19 cellular contexts compared by ENCODE assay signal in the genomic region with DNA sequence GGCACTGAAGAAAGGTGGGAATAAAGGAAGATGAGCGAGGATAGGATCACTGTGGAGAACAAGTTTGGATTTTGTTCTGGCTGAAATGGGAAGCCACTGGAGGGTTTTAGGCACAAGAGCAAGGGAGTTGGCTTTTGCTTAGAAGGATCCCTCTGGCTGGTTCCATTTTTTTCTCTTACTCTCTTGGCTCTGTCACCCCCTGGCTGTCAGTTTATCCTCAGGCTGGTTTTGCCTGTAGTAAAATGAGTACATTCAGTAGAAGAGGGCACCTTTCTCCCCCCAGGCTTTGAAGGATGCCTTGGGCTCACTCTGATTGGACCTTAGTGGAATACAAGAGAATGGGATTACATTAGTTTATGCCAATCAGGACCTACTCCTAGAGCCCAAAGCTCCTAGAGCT. TPM values are rescaled to one million over a fixed set of nuclear protein-coding genes. Genes with fewer than 3 reads are reported as not detected.
DNase-seq lines count a peak whose midpoint lies in the region; ATAC-seq and TF ChIP-seq lines count a peak whose summit lies in the region.
"Had no signal": no experiment of that assay in that cellular context is flagged by ENCODE, and none has a peak within 500 bp of the region (broad histone marks: within the 10 kb centered on the region; RNA-seq: fewer than 3 reads in every experiment).

No MANE protein-coding gene starts in this region.

- peak in 2 of 4 donors; percentile 42 to 64 for ATAC-seq in psoas muscle
- ATAC-seq: lower lobe of right lung had no signal

- peaks cover 2% of the 10 kb centered on the region for H3K27me3 Mint-ChIP-seq in activated naive CD4-positive, alpha-beta T cell treated with anti-CD3 and anti-CD28 coated beads for 36 hours (ENCODE audit: low read depth)
- H3K27me3 Mint-ChIP-seq: brain had no signal

- no peaks in the 10 kb centered on the region for H4K20me1 ChIP-seq in OCI-LY3 (ENCODE audit: insufficient read depth, low read length)

- H3K4me3 ChIP-seq in OCI-LY3 (ENCODE audit: low read length): no peak overlapping the region
- H3K4me3 ChIP-seq in fibroblast of pulmonary artery (replicated peaks; ENCODE audit: low read depth, low read length): no peak overlapping the region
- no peak overlapping the region for H3K4me3 ChIP-seq in psoas muscle
- H3K4me3 ChIP-seq: dorsolateral prefrontal cortex, esophagus muscularis mucosa, HAP-1, lower lobe of right lung had no signal

- H3K27me3 ChIP-seq in OCI-LY3 (ENCODE audit: low read depth, low read length) (no peaks in the 10 kb centered on the region), psoas muscle (ENCODE audit: insufficient read depth in 3 of 3, low read length in 2 of 3) (no peaks in the 10 kb centered on the region)
- H3K27me3 ChIP-seq: dorsolateral prefrontal cortex, esophagus muscularis mucosa had no signal

- no peak overlapping the region for H3K27ac Mint-ChIP-seq in activated naive CD4-positive, alpha-beta T cell treated with anti-CD3 and anti-CD28 coated beads for 36 hours
- H3K27ac Mint-ChIP-seq: activated CD4-positive, alpha-beta T cell treated with anti-CD3 and anti-CD28 coated beads, Interleukin-2, amount 10 ng/mL, durations not matched to agents 24 days and 14 days; activated naive CD4-positive, alpha-beta T cell treated with anti-CD3 and anti-CD28 coated beads, Interleukin-2, amount 50 U/mL, for 24 hours had no signal

- no peak overlapping the region for H3K9ac ChIP-seq in OCI-LY3 (ENCODE audit: low read length)

- H3K36me3 ChIP-seq in OCI-LY3 (replicated peaks; ENCODE audit: low read depth, low read length): no peaks in the 10 kb centered on the region
- H3K36me3 ChIP-seq in psoas muscle (ENCODE audit: insufficient read depth in 1 of 2, low read depth in 1 of 2): no peaks in the 10 kb centered on the region
- H3K36me3 ChIP-seq: esophagus muscularis mucosa, HAP-1, lower lobe of right lung had no signal

- 91 to 100% (median 97%) methylated on average over 1 of the region's 1 CpG for WGBS in psoas muscle, 3 donors

- CTCF ChIA-PET in activated naive CD4-positive, alpha-beta T cell treated with anti-CD3 and anti-CD28 coated beads for 36 hours (lab: Charles Lee): interaction anchor here (0.7 kb wide), 1 partner anchor 54 kb away, joined by 3 read pairs; no protein-coding TSS in a partner anchor

- H3K9me3 ChIP-seq in OCI-LY3 (ENCODE audit: insufficient read depth, low read length) (no peaks in the 10 kb centered on the region), psoas muscle (no peaks in the 10 kb centered on the region)
- H3K9me3 ChIP-seq: esophagus muscularis mucosa, HAP-1, lower lobe of right lung had no signal

- H3K9me3 Mint-ChIP-seq in activated naive CD4-positive, alpha-beta T cell treated with anti-CD3 and anti-CD28 coated beads for 36 hours: no peaks in the 10 kb centered on the region
- H3K9me3 Mint-ChIP-seq: activated CD4-positive, alpha-beta T cell treated with anti-CD3 and anti-CD28 coated beads, Interleukin-2, amount 10 ng/mL, durations not matched to agents 24 days and 14 days; activated naive CD4-positive, alpha-beta T cell treated with anti-CD3 and anti-CD28 coated beads, Interleukin-2, amount 50 U/mL, for 24 hours had no signal

- peaks cover 28% of the 10 kb centered on the region for H3K4me1 Mint-ChIP-seq in activated naive CD4-positive, alpha-beta T cell treated with anti-CD3 and anti-CD28 coated beads for 36 hours (ENCODE audit: low read depth)
- H3K4me1 Mint-ChIP-seq: activated CD4-positive, alpha-beta T cell treated with anti-CD3 and anti-CD28 coated beads, Interleukin-2, amount 10 ng/mL, durations not matched to agents 24 days and 14 days; activated naive CD4-positive, alpha-beta T cell treated with anti-CD3 and anti-CD28 coated beads, Interleukin-2, amount 50 U/mL, for 24 hours had no signal

- no peak overlapping the region for H3K27ac ChIP-seq in OCI-LY3 (ENCODE audit: low read length)
- no peak overlapping the region for H3K27ac ChIP-seq in psoas muscle
- H3K27ac ChIP-seq: dorsolateral prefrontal cortex, esophagus muscularis mucosa, lower lobe of right lung had no signal

- H3K4me1 ChIP-seq in OCI-LY3 (ENCODE audit: low read length): no peaks in the 10 kb centered on the region; the same call in 1 of the 2 replicates
- peaks cover 8% of the 10 kb centered on the region for H3K4me1 ChIP-seq in psoas muscle
- H3K4me1 ChIP-seq: lower lobe of right lung had no signal

- intact Hi-C loops in activated naive CD4-positive, alpha-beta T cell treated with anti-CD3 and anti-CD28 coated beads for 36 hours (cut with micrococcal nuclease): loop anchor here (1.0 kb wide), 1 partner anchor 218 kb away; no protein-coding TSS in a partner anchor
- intact Hi-C loops in psoas muscle (cut with DNase I): no loop called here

- TF ChIP-seq CTCF in OCI-LY3 (IDR thresholded peaks at IDR 0.05; ENCODE audit: low read depth, low read length) (peak; percentile 15; the same call in 1 of the 2 replicates), fibroblast of pulmonary artery (IDR thresholded peaks at IDR 0.05; ENCODE audit: low read length, missing control alignments) (peak; percentile 16), psoas muscle (IDR thresholded peaks at IDR 0.05) (peak; percentile 23), GM10266 (IDR thresholded peaks at IDR 0.05; ENCODE audit: control insufficient read depth, insufficient read depth, low read depth, missing control alignments) (no peak)

- DNase-seq in activated naive CD4-positive, alpha-beta T cell treated with anti-CD3 and anti-CD28 coated beads for 36 hours: peak; percentile 21
- no peak for DNase-seq in activated naive CD4-positive, alpha-beta T cell (lab: John Stamatoyannopoulos, UW)
- DNase-seq in fibroblast of pulmonary artery (ENCODE audit: low read depth) (no peak), psoas muscle (no peak), NCI-H2227 treated with DMSO at 0.1 percent for 48 hours (lab: John Stamatoyannopoulos, UW) (no peak), GM10266 (ENCODE audit: extremely low spot score) (no peak)
- DNase-seq in activated CD4-positive, alpha-beta T cell treated with anti-CD3 and anti-CD28 coated beads, Interleukin-2, amount 50 U/mL, for 48 hours: no peak
- DNase-seq: activated CD4-positive, alpha-beta T cell treated with anti-CD3 and anti-CD28 coated beads, Interleukin-2, amount 10 ng/mL, durations not matched to agents 24 days and 14 days; activated T-cell treated with anti-CD3 and anti-CD28 coated beads for 4 hours; dorsolateral prefrontal cortex; KG1; lower lobe of right lung; NCI-H1105; NCI-H774 had no signal

- H3K4me2 ChIP-seq in OCI-LY3 (ENCODE audit: low read length): no peak overlapping the region

- no peaks in the 10 kb centered on the region for H3K36me3 Mint-ChIP-seq in activated naive CD4-positive, alpha-beta T cell treated with anti-CD3 and anti-CD28 coated beads for 36 hours (ENCODE audit: low read depth)
- H3K36me3 Mint-ChIP-seq: activated naive CD4-positive, alpha-beta T cell treated with anti-CD3 and anti-CD28 coated beads, Interleukin-2, amount 50 U/mL, for 24 hours; brain had no signal

- H3K79me2 ChIP-seq in OCI-LY3 (ENCODE audit: low read length): no peaks in the 10 kb centered on the region

- no peak overlapping the region for H2AFZ ChIP-seq in OCI-LY3 (ENCODE audit: low read depth, low read length)

- H3K4me3 Mint-ChIP-seq in activated naive CD4-positive, alpha-beta T cell treated with anti-CD3 and anti-CD28 coated beads for 36 hours: no peak overlapping the region
- H3K4me3 Mint-ChIP-seq: activated CD4-positive, alpha-beta T cell treated with anti-CD3 and anti-CD28 coated beads, Interleukin-2, amount 10 ng/mL, durations not matched to agents 24 days and 14 days; activated naive CD4-positive, alpha-beta T cell treated with anti-CD3 and anti-CD28 coated beads, Interleukin-2, amount 50 U/mL, for 24 hours had no signal

RNA-seq across cellular contexts. Expression of a gene that starts 17.1 kb away (rescaled TPM):
- 1 to 10 TPM; 2.6 to 2.9 TPM for total RNA-seq in activated naive CD4-positive, alpha-beta T cell treated with anti-CD3 and anti-CD28 coated beads for 36 hours
- total RNA-seq in psoas muscle: 1 to 10 TPM; 2.1 to 5.8 (median 4.1) TPM
- polyA plus RNA-seq in psoas muscle: 1 to 10 TPM; 1.1 to 1.4 (median 1.1) TPM
